Comparison of ENCODE assay signal across 20 cellular contexts in the genomic region with DNA sequence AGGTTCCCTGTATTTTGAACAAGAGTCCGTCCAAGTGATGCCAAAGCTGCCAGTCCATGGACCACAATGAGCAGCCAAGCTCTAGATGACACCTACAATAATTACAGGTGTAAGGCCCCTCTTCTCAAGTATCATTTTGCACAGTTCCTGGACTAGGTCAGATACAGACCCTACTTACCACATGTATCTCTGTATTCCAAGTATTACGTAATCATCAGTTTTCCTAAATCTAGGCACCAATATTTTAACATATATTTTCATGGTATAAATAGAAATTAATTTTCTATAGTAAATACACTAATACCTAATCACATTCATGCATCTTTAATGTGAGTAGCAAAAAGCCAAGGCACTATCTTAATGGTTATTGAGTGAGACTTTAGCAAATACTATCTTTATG.
DNase-seq lines count a peak whose midpoint lies in the region; ATAC-seq, FAIRE-seq and TF ChIP-seq lines count a peak whose summit lies in the region.
"Had no signal": no experiment of that assay in that cellular context is flagged by ENCODE, and none has a peak within 500 bp of the region (broad histone marks: within the 10 kb centered on the region; RNA-seq: fewer than 3 reads in every experiment).

No MANE protein-coding gene starts in this region.

- H3K9me3 ChIP-seq in HepG2 (ENCODE audit: low read length) (no peaks in the 10 kb centered on the region), right lobe of liver (no peaks in the 10 kb centered on the region), K562 (replicated peaks; ENCODE audit: control insufficient read depth, insufficient read depth, low read depth, low read length) (no peaks in the 10 kb centered on the region), mammary epithelial cell (replicated peaks; ENCODE audit: insufficient read depth, low read length) (no peaks in the 10 kb centered on the region)
- H3K9me3 ChIP-seq: A549; BLaER1 treated with 17β-estradiol and CSF1 and Interleukin-3, amounts not matched to agents 10 nM and 100 nM had no signal

- no peak for FAIRE-seq in HepG2 (lab: Jason Lieb, UNC)
- no peak for FAIRE-seq in K562 (lab: Jason Lieb, UNC)
- FAIRE-seq: A549, G401.6, GM12891 had no signal

- dilution Hi-C loops in mammary epithelial cell (cut with HindIII; ENCODE audit: low sequenced_read_pairs), result no loop called here

- H4K20me1 ChIP-seq in HepG2 (ENCODE audit: insufficient read depth, low read length) (no peaks in the 10 kb centered on the region), K562 (replicated peaks; ENCODE audit: control insufficient read depth, insufficient read depth, low read length) (no peaks in the 10 kb centered on the region), mammary epithelial cell (ENCODE audit: insufficient read depth, low read length) (no peaks in the 10 kb centered on the region)
- H4K20me1 ChIP-seq: BLaER1 treated with 17β-estradiol and CSF1 and Interleukin-3, amounts not matched to agents 10 nM and 100 nM had no signal

- H3K36me3 ChIP-seq in HepG2 (replicated peaks in 1 of 2; ENCODE audit: control insufficient read depth in 1 of 2, insufficient read depth in 2 of 2, low read length in 2 of 2) (no peaks in the 10 kb centered on the region), right lobe of liver (no peaks in the 10 kb centered on the region), K562 (ENCODE audit: control insufficient read depth, insufficient read depth, low read length) (no peaks in the 10 kb centered on the region), mammary epithelial cell (ENCODE audit: insufficient read depth, low read length) (no peaks in the 10 kb centered on the region)
- H3K36me3 ChIP-seq: BLaER1 treated with 17β-estradiol and CSF1 and Interleukin-3, amounts not matched to agents 10 nM and 100 nM had no signal

- H3K27me3 ChIP-seq in HepG2 (ENCODE audit: control insufficient read depth in 1 of 2, insufficient read depth in 2 of 2, low read length in 2 of 2), result no peaks in the 10 kb centered on the region
- no peaks in the 10 kb centered on the region for H3K27me3 ChIP-seq in right lobe of liver
- H3K27me3 ChIP-seq in K562 (ENCODE audit: control insufficient read depth in 2 of 2, insufficient read depth in 2 of 2, low read length in 2 of 2), result peaks cover 0 to 2% of the 10 kb centered on the region in 2 experiments; a peak in 1 of 5 replicates
- no peaks in the 10 kb centered on the region for H3K27me3 ChIP-seq in mammary epithelial cell (ENCODE audit: insufficient read depth, low read length)
- H3K27me3 ChIP-seq: BLaER1 treated with 17β-estradiol and CSF1 and Interleukin-3, amounts not matched to agents 10 nM and 100 nM had no signal

- POLR2A ChIA-PET in HepG2 (lab: Yijun Ruan, JAX), result no interaction called here
- POLR2A ChIA-PET in K562 (lab: Yijun Ruan, JAX), result no interaction called here

- 7% methylated on average over 2 of the region's 2 CpGs for WGBS in HepG2 (ENCODE audit: low lambda C conversion rate)
- 74% methylated on average over 2 of the region's 2 CpGs for WGBS in right lobe of liver (ENCODE audit: insufficient coverage, low coverage, low lambda C conversion rate, missing lambda C conversion rate)
- WGBS in K562 (ENCODE audit: insufficient coverage, low coverage, missing lambda C conversion rate), result 2% methylated on average over 2 of the region's 2 CpGs
- 95% methylated on average over 2 of the region's 2 CpGs for WGBS in mammary epithelial cell (ENCODE audit: low coverage, missing lambda C conversion rate)

- no peak for TF ChIP-seq POLR2A in HepG2 (IDR thresholded peaks at IDR 0.05; ENCODE audit: insufficient read depth in 1 of 2, low read depth in 2 of 2, low read length in 2 of 2)
- TF ChIP-seq POLR2A in right lobe of liver (IDR thresholded peaks at IDR 0.05), result no peak
- TF ChIP-seq POLR2A in K562 (conservative IDR thresholded peaks at IDR 0.05), result no peak

- H3K4me3 ChIP-seq in HepG2 (replicated peaks in 1 of 3; ENCODE audit: insufficient read depth in 1 of 3, low read depth in 2 of 3, low read length in 3 of 3) (no peak overlapping the region), right lobe of liver (no peak overlapping the region), K562 (no peak overlapping the region), mammary epithelial cell (replicated peaks in 1 of 3; ENCODE audit: insufficient read depth in 1 of 3, low read depth in 2 of 3, low read length in 3 of 3) (no peak overlapping the region)
- H3K4me3 ChIP-seq: A549; BLaER1 treated with 17β-estradiol and CSF1 and Interleukin-3, amounts not matched to agents 10 nM and 100 nM had no signal

- in situ Hi-C loops in HepG2 (cut with HindIII; ENCODE audit: extremely low pct_ligation_motif_present, low pct_unique_long_range_greater_than_20kb), result no loop called here
- in situ Hi-C loops in K562 (cut with MboI), result no loop called here
- in situ Hi-C loops in mammary epithelial cell (cut with MboI; ENCODE audit: low sequenced_read_pairs in 2 of 2), result no loop called here

- no TSS peak for BruUV-seq in HepG2 (replicated peaks; lab: Mats Ljungman, UMichigan)
- no TSS peak for BruUV-seq in K562 (replicated peaks; lab: Mats Ljungman, UMichigan)
- no TSS peak for BruUV-seq in mammary epithelial cell (replicated peaks; lab: Mats Ljungman, UMichigan)

- no peak for DNase-seq in HepG2 (ENCODE audit: low spot score)
- DNase-seq in right lobe of liver, result no peak
- no peak for DNase-seq in K562 (ENCODE audit: extremely low read depth in 1 of 4, low spot score in 3 of 4)
- DNase-seq in COLO829 (ENCODE audit: low spot score), result no peak
- DNase-seq in mammary epithelial cell, result no peak
- DNase-seq: AML-193; CD4-positive, alpha-beta T cell; CD8-positive, alpha-beta T cell; COR-L47; DMS 273 treated with DMSO at 0.1 percent for 48 hours; DMS153; DMS53; DMS79; GF-D8 had no signal

- intact Hi-C loops in HepG2 (cut with micrococcal nuclease; ENCODE audit: unreplicated experiment), result no loop called here
- intact Hi-C loops in right lobe of liver (cut with DNase I), result no loop called here
- intact Hi-C loops in K562 (cut with micrococcal nuclease), result no loop called here
- intact Hi-C loops in mammary epithelial cell (cut with micrococcal nuclease), result no loop called here

- H3K4me1 ChIP-seq in HepG2 (ENCODE audit: insufficient read depth, low read length) (no peaks in the 10 kb centered on the region), right lobe of liver (peaks cover 0 to 9% (median 3%) of the 10 kb centered on the region in 4 donors), K562 (replicated peaks in 1 of 2; ENCODE audit: control insufficient read depth in 2 of 2, insufficient read depth in 2 of 2, low read length in 2 of 2) (no peaks in the 10 kb centered on the region), mammary epithelial cell (ENCODE audit: insufficient read depth, low read length) (no peaks in the 10 kb centered on the region)
- H3K4me1 ChIP-seq: A549 had no signal

- no peak for TF ChIP-seq CTCF in HepG2 (CRISPR knock-in tag; IDR thresholded peaks at IDR 0.05)
- TF ChIP-seq CTCF in right lobe of liver (IDR thresholded peaks at IDR 0.05), result no peak
- TF ChIP-seq CTCF in K562 (IDR thresholded peaks at IDR 0.05 in 2 of 3, conservative IDR thresholded peaks at IDR 0.05 in 1 of 3; ENCODE audit: insufficient read depth in 2 of 3, low read depth in 1 of 3, low read length in 3 of 3), result no peak
- TF ChIP-seq CTCF in mammary epithelial cell (conservative IDR thresholded peaks at IDR 0.05 in 1 of 2, IDR thresholded peaks at IDR 0.05 in 1 of 2; ENCODE audit: extremely low read depth in 1 of 2, insufficient read depth in 1 of 2, low read depth in 1 of 2, low read length in 2 of 2), result no peak

- CTCF ChIA-PET in HepG2 (lab: Yijun Ruan, JAX; ENCODE audit: low intra/inter-chr PET ratio, low total read pairs) (no interaction called here), K562 (lab: Yijun Ruan, JAX; ENCODE audit: low intra/inter-chr PET ratio) (no interaction called here), mammary epithelial cell (lab: Charles Lee; ENCODE audit: low non-redundant PET) (no interaction called here)

- TF ChIP-seq EP300 in HepG2 (IDR thresholded peaks at IDR 0.05; ENCODE audit: low read depth in 2 of 2, low read length in 2 of 2) (no peak), HepG2 (CRISPR knock-in tag; IDR thresholded peaks at IDR 0.05; ENCODE audit: borderline replicate concordance) (no peak), K562 (IDR thresholded peaks at IDR 0.05; ENCODE audit: low read length) (no peak)

- H2AFZ ChIP-seq in HepG2 (ENCODE audit: low read length) (no peak overlapping the region), K562 (ENCODE audit: low read depth, low read length) (no peak overlapping the region), mammary epithelial cell (ENCODE audit: low read depth, low read length) (no peak overlapping the region)

- no peaks in the 10 kb centered on the region for H3K9me1 ChIP-seq in K562 (ENCODE audit: control insufficient read depth, insufficient read depth, low read length)

- no peak overlapping the region for H3K9ac ChIP-seq in HepG2 (ENCODE audit: insufficient read depth, low read depth, low read length)
- no peak overlapping the region for H3K9ac ChIP-seq in K562 (ENCODE audit: insufficient read depth in 1 of 2, low read depth in 2 of 2, low read length in 2 of 2)
- H3K9ac ChIP-seq in mammary epithelial cell (ENCODE audit: insufficient read depth, low read length), result no peak overlapping the region
- H3K9ac ChIP-seq: BLaER1 treated with 17β-estradiol and CSF1 and Interleukin-3, amounts not matched to agents 10 nM and 100 nM had no signal

- no peak overlapping the region for H3K4me2 ChIP-seq in HepG2 (ENCODE audit: low read depth, low read length)
- no peak overlapping the region for H3K4me2 ChIP-seq in K562 (ENCODE audit: insufficient read depth, low read length)
- no peak overlapping the region for H3K4me2 ChIP-seq in mammary epithelial cell (ENCODE audit: insufficient read depth, low read depth, low read length)
- H3K4me2 ChIP-seq: A549; BLaER1 treated with 17β-estradiol and CSF1 and Interleukin-3, amounts not matched to agents 10 nM and 100 nM had no signal

- TF ChIP-seq RAD21 in HepG2 (CRISPR knock-in tag; IDR thresholded peaks at IDR 0.05) (no peak), K562 (CRISPR knock-in tag; conservative IDR thresholded peaks at IDR 0.05 in 1 of 2, IDR thresholded peaks at IDR 0.05 in 1 of 2) (no peak)

- ATAC-seq in HepG2 (no peak), right lobe of liver (no peak), K562 (no peak)
- ATAC-seq: A549; CD8-positive, alpha-beta T cell had no signal

- no peak overlapping the region for H3K27ac ChIP-seq in HepG2 (ENCODE audit: extremely low read length, insufficient read depth, low read length)
- H3K27ac ChIP-seq in right lobe of liver, result no peak overlapping the region
- H3K27ac ChIP-seq in K562 (ENCODE audit: extremely low read depth, low read depth, low read length), result no peak overlapping the region
- H3K27ac ChIP-seq in mammary epithelial cell (ENCODE audit: insufficient read depth, low read depth, low read length), result no peak overlapping the region
- H3K27ac ChIP-seq: 22Rv1; A549; BLaER1 treated with 17β-estradiol and CSF1 and Interleukin-3, amounts not matched to agents 10 nM and 100 nM; C4-2B had no signal

- H3K79me2 ChIP-seq in HepG2 (ENCODE audit: insufficient read depth, low read length), result no peaks in the 10 kb centered on the region
- H3K79me2 ChIP-seq in K562 (ENCODE audit: control insufficient read depth, insufficient read depth, low read length), result no peaks in the 10 kb centered on the region
- H3K79me2 ChIP-seq in mammary epithelial cell (ENCODE audit: insufficient read depth, low read length), result no peaks in the 10 kb centered on the region

TF ChIP-seq in K562, 482 proteins besides CTCF, POLR2A, EP300 and RAD21 (continues in another document):
- no peak for TF ChIP-seq HNRNPH1 (optimal IDR thresholded peaks at IDR 0.05; ENCODE audit: low read depth, low read length)
